2 cellular contexts compared by ENCODE assay signal in the genomic region with DNA sequence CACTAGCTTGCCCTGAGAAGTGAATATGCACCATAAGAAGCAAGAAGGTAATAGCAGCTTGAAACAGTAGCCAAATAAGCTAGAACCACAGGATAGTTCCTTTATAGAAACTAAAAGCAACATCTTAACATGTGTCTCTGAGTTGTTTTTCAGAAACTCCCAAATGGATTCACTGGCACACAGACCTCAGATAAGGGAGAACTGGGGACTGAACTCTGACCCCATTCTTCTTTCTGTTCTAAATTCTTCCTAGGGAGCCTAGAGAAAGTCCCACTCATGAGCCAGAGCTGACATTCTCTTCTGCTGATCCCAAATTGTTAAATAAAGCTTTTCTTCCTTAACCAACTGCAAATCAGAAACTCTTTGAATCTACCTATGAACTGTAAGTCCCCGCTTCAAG.
A peak's percentile ranks its signal among the peaks of the same experiment; 100 is the strongest.
TF ChIP-seq lines count a peak whose summit lies in the region.

No MANE protein-coding gene starts in this region.

TF ChIP-seq in liver, 16 proteins besides CTCF, POLR2A, EP300 and RAD21 (continued from another document):
- TF ChIP-seq, protein P1, sequence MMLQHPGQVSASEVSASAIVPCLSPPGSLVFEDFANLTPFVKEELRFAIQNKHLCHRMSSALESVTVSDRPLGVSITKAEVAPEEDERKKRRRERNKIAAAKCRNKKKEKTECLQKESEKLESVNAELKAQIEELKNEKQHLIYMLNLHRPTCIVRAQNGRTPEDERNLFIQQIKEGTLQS (IDR thresholded peaks at IDR 0.05) = no peak
- no peak for TF ChIP-seq FOXA1 (IDR thresholded peaks at IDR 0.05)
- TF ChIP-seq EGR1 (IDR thresholded peaks at IDR 0.05; ENCODE audit: low read depth in 2 of 2) = no peak
- TF ChIP-seq NR2F2 (IDR thresholded peaks at IDR 0.05) = peak; percentile 45
- TF ChIP-seq GABPA (IDR thresholded peaks at IDR 0.05 in 1 of 2, conservative IDR thresholded peaks at IDR 0.05 in 1 of 2) = no peak
- TF ChIP-seq JUND (IDR thresholded peaks at IDR 0.05) = no peak
- TF ChIP-seq, protein P2, sequence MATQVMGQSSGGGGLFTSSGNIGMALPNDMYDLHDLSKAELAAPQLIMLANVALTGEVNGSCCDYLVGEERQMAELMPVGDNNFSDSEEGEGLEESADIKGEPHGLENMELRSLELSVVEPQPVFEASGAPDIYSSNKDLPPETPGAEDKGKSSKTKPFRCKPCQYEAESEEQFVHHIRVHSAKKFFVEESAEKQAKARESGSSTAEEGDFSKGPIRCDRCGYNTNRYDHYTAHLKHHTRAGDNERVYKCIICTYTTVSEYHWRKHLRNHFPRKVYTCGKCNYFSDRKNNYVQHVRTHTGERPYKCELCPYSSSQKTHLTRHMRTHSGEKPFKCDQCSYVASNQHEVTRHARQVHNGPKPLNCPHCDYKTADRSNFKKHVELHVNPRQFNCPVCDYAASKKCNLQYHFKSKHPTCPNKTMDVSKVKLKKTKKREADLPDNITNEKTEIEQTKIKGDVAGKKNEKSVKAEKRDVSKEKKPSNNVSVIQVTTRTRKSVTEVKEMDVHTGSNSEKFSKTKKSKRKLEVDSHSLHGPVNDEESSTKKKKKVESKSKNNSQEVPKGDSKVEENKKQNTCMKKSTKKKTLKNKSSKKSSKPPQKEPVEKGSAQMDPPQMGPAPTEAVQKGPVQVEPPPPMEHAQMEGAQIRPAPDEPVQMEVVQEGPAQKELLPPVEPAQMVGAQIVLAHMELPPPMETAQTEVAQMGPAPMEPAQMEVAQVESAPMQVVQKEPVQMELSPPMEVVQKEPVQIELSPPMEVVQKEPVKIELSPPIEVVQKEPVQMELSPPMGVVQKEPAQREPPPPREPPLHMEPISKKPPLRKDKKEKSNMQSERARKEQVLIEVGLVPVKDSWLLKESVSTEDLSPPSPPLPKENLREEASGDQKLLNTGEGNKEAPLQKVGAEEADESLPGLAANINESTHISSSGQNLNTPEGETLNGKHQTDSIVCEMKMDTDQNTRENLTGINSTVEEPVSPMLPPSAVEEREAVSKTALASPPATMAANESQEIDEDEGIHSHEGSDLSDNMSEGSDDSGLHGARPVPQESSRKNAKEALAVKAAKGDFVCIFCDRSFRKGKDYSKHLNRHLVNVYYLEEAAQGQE (IDR thresholded peaks at IDR 0.05) = no peak
TF ChIP-seq in liver: peak in this region for 3.

TF ChIP-seq in HepG2, 621 proteins besides CTCF, POLR2A, EP300 and RAD21:
- TF ChIP-seq ZHX2 (IDR thresholded peaks at IDR 0.05; ENCODE audit: low read depth) (no peak), ZHX2 (CRISPR knock-in tag; IDR thresholded peaks at IDR 0.05; ENCODE audit: borderline replicate concordance) (no peak), TBX2 (CRISPR knock-in tag; IDR thresholded peaks at IDR 0.05; ENCODE audit: borderline replicate concordance) (no peak), ZNF644 (CRISPR knock-in tag; IDR thresholded peaks at IDR 0.05; ENCODE audit: low read depth) (no peak), STAT5B (CRISPR knock-in tag; IDR thresholded peaks at IDR 0.05) (no peak), FLYWCH1 (CRISPR knock-in tag; IDR thresholded peaks at IDR 0.05) (no peak), SMAD9 (CRISPR knock-in tag; IDR thresholded peaks at IDR 0.05) (no peak), ATF7-NPFF (CRISPR knock-in tag; IDR thresholded peaks at IDR 0.05; ENCODE audit: low read depth) (no peak)
- TF ChIP-seq, protein P3, sequence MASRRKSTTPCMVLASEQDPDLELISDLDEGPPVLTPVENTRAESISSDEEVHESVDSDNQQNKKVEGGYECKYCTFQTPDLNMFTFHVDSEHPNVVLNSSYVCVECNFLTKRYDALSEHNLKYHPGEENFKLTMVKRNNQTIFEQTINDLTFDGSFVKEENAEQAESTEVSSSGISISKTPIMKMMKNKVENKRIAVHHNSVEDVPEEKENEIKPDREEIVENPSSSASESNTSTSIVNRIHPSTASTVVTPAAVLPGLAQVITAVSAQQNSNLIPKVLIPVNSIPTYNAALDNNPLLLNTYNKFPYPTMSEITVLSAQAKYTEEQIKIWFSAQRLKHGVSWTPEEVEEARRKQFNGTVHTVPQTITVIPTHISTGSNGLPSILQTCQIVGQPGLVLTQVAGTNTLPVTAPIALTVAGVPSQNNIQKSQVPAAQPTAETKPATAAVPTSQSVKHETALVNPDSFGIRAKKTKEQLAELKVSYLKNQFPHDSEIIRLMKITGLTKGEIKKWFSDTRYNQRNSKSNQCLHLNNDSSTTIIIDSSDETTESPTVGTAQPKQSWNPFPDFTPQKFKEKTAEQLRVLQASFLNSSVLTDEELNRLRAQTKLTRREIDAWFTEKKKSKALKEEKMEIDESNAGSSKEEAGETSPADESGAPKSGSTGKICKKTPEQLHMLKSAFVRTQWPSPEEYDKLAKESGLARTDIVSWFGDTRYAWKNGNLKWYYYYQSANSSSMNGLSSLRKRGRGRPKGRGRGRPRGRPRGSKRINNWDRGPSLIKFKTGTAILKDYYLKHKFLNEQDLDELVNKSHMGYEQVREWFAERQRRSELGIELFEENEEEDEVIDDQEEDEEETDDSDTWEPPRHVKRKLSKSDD (CRISPR knock-in tag; IDR thresholded peaks at IDR 0.05; ENCODE audit: low read depth) = no peak
- TF ChIP-seq, protein P4, sequence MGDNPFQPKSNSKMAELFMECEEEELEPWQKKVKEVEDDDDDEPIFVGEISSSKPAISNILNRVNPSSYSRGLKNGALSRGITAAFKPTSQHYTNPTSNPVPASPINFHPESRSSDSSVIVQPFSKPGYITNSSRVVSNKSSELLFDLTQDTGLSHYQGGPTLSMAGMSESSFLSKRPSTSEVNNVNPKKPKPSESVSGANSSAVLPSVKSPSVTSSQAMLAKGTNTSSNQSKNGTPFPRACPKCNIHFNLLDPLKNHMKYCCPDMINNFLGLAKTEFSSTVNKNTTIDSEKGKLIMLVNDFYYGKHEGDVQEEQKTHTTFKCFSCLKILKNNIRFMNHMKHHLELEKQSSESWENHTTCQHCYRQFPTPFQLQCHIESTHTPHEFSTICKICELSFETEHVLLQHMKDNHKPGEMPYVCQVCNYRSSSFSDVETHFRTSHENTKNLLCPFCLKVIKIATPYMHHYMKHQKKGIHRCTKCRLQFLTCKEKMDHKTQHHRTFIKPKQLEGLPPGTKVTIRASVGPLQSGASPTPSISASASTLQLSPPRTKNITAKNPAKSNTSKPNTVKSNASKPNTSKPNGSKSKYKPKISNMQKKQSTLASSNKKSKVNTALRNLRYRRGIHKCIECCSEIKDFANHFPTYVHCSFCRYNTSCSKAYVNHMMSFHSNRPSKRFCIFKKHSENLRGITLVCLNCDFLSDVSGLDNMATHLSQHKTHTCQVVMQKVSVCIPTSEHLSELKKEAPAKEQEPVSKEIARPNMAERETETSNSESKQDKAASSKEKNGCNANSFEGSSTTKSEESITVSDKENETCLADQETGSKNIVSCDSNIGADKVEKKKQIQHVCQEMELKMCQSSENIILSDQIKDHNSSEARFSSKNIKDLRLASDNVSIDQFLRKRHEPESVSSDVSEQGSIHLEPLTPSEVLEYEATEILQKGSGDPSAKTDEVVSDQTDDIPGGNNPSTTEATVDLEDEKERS (CRISPR knock-in tag; IDR thresholded peaks at IDR 0.05) = no peak
